In the genomic region with DNA sequence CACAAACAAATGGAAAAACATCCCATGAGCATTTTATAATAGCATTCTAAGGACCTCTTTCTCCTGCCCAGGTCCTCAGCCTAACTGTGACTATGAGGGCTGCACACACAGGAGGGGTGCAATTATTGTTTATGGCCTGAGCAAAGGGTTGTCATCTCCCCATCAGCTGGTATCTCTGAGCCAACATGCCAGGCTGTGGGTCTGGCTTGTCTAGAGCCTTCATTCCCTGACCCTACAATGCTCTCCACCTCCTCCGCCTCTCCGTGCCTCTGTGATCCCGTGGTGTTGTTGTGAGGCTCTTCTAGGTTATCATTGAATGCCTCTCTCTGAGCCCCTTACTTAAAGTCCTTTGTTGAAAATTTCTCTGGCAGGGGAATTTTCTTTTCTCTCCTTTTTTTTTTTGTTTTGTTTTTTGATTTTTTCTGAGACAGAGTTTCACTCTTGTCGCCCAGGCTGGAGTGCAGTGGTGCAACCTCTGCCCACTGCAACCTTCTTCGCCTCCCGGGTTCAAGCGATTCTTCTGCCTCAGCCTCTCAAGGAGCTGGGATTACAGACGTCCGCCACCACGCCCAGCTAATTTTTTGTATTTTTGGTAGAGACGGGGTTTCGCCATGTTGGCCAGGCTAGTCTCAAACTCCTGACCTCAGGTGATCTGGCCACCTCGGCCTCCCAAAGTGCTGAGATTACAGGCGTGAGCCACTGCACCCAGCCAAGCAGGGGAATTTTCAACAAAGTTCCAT, we compare ENCODE assay signal across 1 cellular context.
TF ChIP-seq lines count a peak whose summit lies in the region.

No MANE protein-coding gene starts in this region.

TF ChIP-seq in SK-N-SH treated with all-trans-retinoic acid at 6 μM for 48 hours, 23 proteins besides CTCF, POLR2A, EP300 and RAD21 (continued from another document):
- no peak for TF ChIP-seq PATZ1 (CRISPR knock-in tag; IDR thresholded peaks at IDR 0.05; ENCODE audit: borderline replicate concordance)
- TF ChIP-seq SNAI2 (CRISPR knock-in tag; IDR thresholded peaks at IDR 0.05): no peak
